Comparison of ENCODE assay signal across 8 cellular contexts in the genomic region with DNA sequence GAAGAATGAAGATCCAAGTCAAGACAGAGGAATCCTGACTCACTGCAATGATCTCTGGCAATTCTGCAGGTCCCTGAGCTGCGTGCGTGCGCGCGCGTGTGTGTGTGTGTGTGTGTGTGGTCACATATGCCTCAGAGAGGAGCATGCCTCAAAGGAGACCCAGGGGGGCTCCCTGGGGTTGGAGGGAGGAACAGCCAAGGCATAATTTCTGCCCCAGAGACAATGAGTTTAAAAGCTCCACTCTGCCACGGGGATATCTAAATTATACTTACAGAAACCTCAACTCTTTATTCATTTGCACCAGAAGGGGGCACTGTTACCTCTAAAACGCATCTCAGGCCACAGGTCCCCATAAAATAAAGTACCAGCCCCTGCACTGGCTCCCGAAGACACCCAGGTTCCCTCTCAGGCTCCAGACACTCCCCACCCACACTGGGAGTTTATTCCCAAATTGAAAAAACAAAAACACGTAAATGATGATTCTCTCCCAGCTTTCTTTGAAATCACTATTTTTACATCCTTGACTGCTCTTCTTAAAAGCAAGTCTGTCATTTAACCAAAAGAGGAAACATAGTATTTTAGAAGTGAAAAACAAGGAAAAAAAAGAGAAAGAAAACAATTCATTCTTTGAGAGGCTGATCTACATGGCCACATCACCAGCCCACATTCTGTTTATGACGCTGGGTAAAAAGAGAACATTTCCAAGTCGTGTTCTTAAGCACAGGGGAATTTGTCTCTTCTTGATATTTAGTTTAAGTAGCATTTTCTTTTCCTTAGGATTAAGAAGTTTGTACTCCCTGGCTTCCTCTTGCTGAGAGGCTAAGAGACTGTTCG.
DNase-seq lines count a peak whose midpoint lies in the region; ATAC-seq, FAIRE-seq and TF ChIP-seq lines count a peak whose summit lies in the region.

No MANE protein-coding gene starts in this region.

- no peaks in the 10 kb centered on the region for H3K27me3 ChIP-seq in GM23248 (replicated peaks; ENCODE audit: insufficient read depth)
- H3K27me3 ChIP-seq in OCI-LY1 (ENCODE audit: insufficient read depth, low read length), result no peaks in the 10 kb centered on the region
- H3K27me3 ChIP-seq in H1 (replicated peaks in 1 of 4; ENCODE audit: control insufficient read depth in 3 of 4, extremely low read depth in 1 of 4, insufficient read depth in 3 of 4, low read length in 3 of 4), result no peaks in the 10 kb centered on the region
- H3K27me3 ChIP-seq in vagina, result no peaks in the 10 kb centered on the region

- no peaks in the 10 kb centered on the region for H3K9me3 Mint-ChIP-seq in memory B cell
- H3K9me3 Mint-ChIP-seq in activated CD4-positive, alpha-beta memory T cell treated with anti-CD3 and anti-CD28 coated beads, Interleukin-2, amount 10 ng/mL, durations not matched to agents 7 days and 5 days, result peaks cover 6% of the 10 kb centered on the region

- peak overlapping the region; percentile 64 for H3K27ac Mint-ChIP-seq in memory B cell
- no peak overlapping the region for H3K27ac Mint-ChIP-seq in activated CD4-positive, alpha-beta memory T cell treated with anti-CD3 and anti-CD28 coated beads, Interleukin-2, amount 10 ng/mL, durations not matched to agents 7 days and 5 days

- peak; percentile 79 to 84 for TF ChIP-seq RAD21 in H1 (IDR thresholded peaks at IDR 0.05 in 1 of 2, conservative IDR thresholded peaks at IDR 0.05 in 1 of 2; ENCODE audit: low read depth in 2 of 2, low read length in 2 of 2)

- TF ChIP-seq CTCF in OCI-LY1 (IDR thresholded peaks at IDR 0.05; ENCODE audit: low read length), result peak; percentile 68
- TF ChIP-seq CTCF in H1 (IDR thresholded peaks at IDR 0.05; ENCODE audit: control extremely low read depth in 1 of 3, insufficient read depth in 1 of 3, low read depth in 1 of 3, low read length in 3 of 3), result peak in 2 of 3 experiments; percentile 55 to 64; a peak in 3 of 4 replicates
- TF ChIP-seq CTCF in vagina (IDR thresholded peaks at IDR 0.05), result peak; percentile 43 to 69 (median 68)

- ATAC-seq in memory B cell (ENCODE audit: low read depth), result peak; percentile 42

- peaks cover 3% of the 10 kb centered on the region; the same call in 1 of the 2 replicates for H3K79me1 ChIP-seq in H1 (ENCODE audit: low read depth, low read length)

- WGBS in GM23248 (ENCODE audit: low coverage in 1 of 2, low lambda C conversion rate in 2 of 2, missing lambda C conversion rate in 2 of 2), 2 experiments, result 12 to 14% methylated on average over 13 of the region's 13 CpGs
- 62% methylated on average over 13 of the region's 13 CpGs; no CpG with 5 or more reads in 1 of the 2 experiments for WGBS in H1 (ENCODE audit: extremely low coverage in 1 of 2, insufficient coverage in 1 of 2, insufficient read length in 1 of 2, insufficient replicate concordance in 2 of 2, low coverage in 1 of 2, low lambda C conversion rate in 2 of 2, missing lambda C conversion rate in 1 of 2), 2 experiments

- TF ChIP-seq POLR2A in H1 (IDR thresholded peaks at IDR 0.05; ENCODE audit: control extremely low read depth in 1 of 2, low read depth in 2 of 2, low read length in 2 of 2), result no peak
- TF ChIP-seq POLR2A in vagina (IDR thresholded peaks at IDR 0.05), result no peak

- in situ Hi-C loops in GM23248 (cut with MboI), result loop anchor here (25.0 kb wide), 1 partner anchor 593 kb away; no protein-coding TSS in a partner anchor

- H3K4me1 Mint-ChIP-seq in memory B cell, result peaks cover 32% of the 10 kb centered on the region
- no peaks in the 10 kb centered on the region for H3K4me1 Mint-ChIP-seq in activated CD4-positive, alpha-beta memory T cell treated with anti-CD3 and anti-CD28 coated beads, Interleukin-2, amount 10 ng/mL, durations not matched to agents 7 days and 5 days

- no peaks in the 10 kb centered on the region for H3K27me3 Mint-ChIP-seq in memory B cell
- no peaks in the 10 kb centered on the region for H3K27me3 Mint-ChIP-seq in activated CD4-positive, alpha-beta memory T cell treated with anti-CD3 and anti-CD28 coated beads, Interleukin-2, amount 10 ng/mL, durations not matched to agents 7 days and 5 days

- no peak overlapping the region for H2BK15ac ChIP-seq in H1 (ENCODE audit: low read length)

- peak overlapping the region; percentile 74 for H3K4me3 ChIP-seq in GM23248
- no peak overlapping the region for H3K4me3 ChIP-seq in OCI-LY1 (ENCODE audit: low read depth, low read length, poor library complexity, severe bottlenecking)
- H3K4me3 ChIP-seq in H1 (ENCODE audit: extremely low read depth in 1 of 4, insufficient read depth in 2 of 4, low read depth in 3 of 4, low read length in 4 of 4), result no peak overlapping the region
- H3K4me3 ChIP-seq in vagina, result no peak overlapping the region

- no peak overlapping the region for H2BK120ac ChIP-seq in H1 (replicated peaks; ENCODE audit: low read depth, low read length)

- H3K4me3 Mint-ChIP-seq in memory B cell, result peak overlapping the region; percentile 69
- H3K4me3 Mint-ChIP-seq in activated CD4-positive, alpha-beta memory T cell treated with anti-CD3 and anti-CD28 coated beads, Interleukin-2, amount 10 ng/mL, durations not matched to agents 7 days and 5 days, result no peak overlapping the region

- H2AFZ ChIP-seq in GM23248, result peak overlapping the region; percentile 70; the same call in 1 of the 2 replicates
- H2AFZ ChIP-seq in OCI-LY1 (ENCODE audit: low read length), result no peak overlapping the region
- H2AFZ ChIP-seq in H1 (ENCODE audit: low read length), result no peak overlapping the region

- H3K9me2 ChIP-seq in GM23248 (ENCODE audit: insufficient read depth) (no peaks in the 10 kb centered on the region), OCI-LY1 (ENCODE audit: low read depth, low read length) (no peaks in the 10 kb centered on the region)

- H2BK20ac ChIP-seq in H1 (ENCODE audit: low read length), result no peak overlapping the region

- H3K9me3 ChIP-seq in GM23248 (ENCODE audit: low read depth), result no peaks in the 10 kb centered on the region
- peaks cover 4% of the 10 kb centered on the region; the same call in 1 of the 2 replicates for H3K9me3 ChIP-seq in OCI-LY1 (ENCODE audit: low read length)
- peaks cover 5 to 6% of the 10 kb centered on the region in 2 experiments; a peak in 3 of 4 replicates for H3K9me3 ChIP-seq in H1 (ENCODE audit: insufficient read depth in 2 of 2, low read depth in 1 of 2, low read length in 1 of 2)
- no peaks in the 10 kb centered on the region for H3K9me3 ChIP-seq in vagina

- no peaks in the 10 kb centered on the region for H3K23me2 ChIP-seq in H1 (ENCODE audit: low read depth, low read length)

- peak; percentile 71 for FAIRE-seq in H1 (lab: Jason Lieb, UNC)

- H3K18ac ChIP-seq in H1 (ENCODE audit: extremely low read depth, low read length), result no peak overlapping the region

- H3K4me2 ChIP-seq in GM23248 (ENCODE audit: unreplicated experiment) (peak overlapping the region; percentile 75), OCI-LY1 (ENCODE audit: low read length) (no peak overlapping the region; the same call in 1 of the 2 replicates), H1 (ENCODE audit: insufficient read depth in 1 of 2, low read depth in 2 of 2, low read length in 2 of 2) (no peak overlapping the region)

- no peak overlapping the region for H2AK5ac ChIP-seq in H1 (ENCODE audit: low read depth, low read length)

- no peak overlapping the region for H2BK12ac ChIP-seq in H1 (ENCODE audit: low read depth, low read length)

- H3K4me1 ChIP-seq in GM23248 (ENCODE audit: insufficient read depth) (0 out of 2 replicates have a peak, but pooled peaks cover 4% of the 10 kb centered on the region), OCI-LY1 (ENCODE audit: insufficient read depth, low read length, severe bottlenecking) (peaks cover 23% of the 10 kb centered on the region), H1 (replicated peaks in 1 of 4; ENCODE audit: control insufficient read depth in 3 of 4, insufficient read depth in 4 of 4, low read length in 3 of 4) (no peaks in the 10 kb centered on the region; a peak in 2 of 7 replicates), vagina (peaks cover 11% of the 10 kb centered on the region)

- H3K56ac ChIP-seq in H1 (replicated peaks; ENCODE audit: insufficient read length, low read depth, low read length), result no peak overlapping the region

- H3K79me2 ChIP-seq in GM23248 (ENCODE audit: insufficient read depth), result no peaks in the 10 kb centered on the region
- no peaks in the 10 kb centered on the region for H3K79me2 ChIP-seq in OCI-LY1 (ENCODE audit: insufficient read depth, low read length)
- H3K79me2 ChIP-seq in H1 (ENCODE audit: control insufficient read depth in 1 of 2, insufficient read depth in 2 of 2, low read length in 2 of 2), result peaks cover 0 to 23% of the 10 kb centered on the region in 2 experiments; a peak in 1 of 4 replicates

- H2BK5ac ChIP-seq in H1 (ENCODE audit: low read depth, low read length), result no peak overlapping the region

- H4K20me1 ChIP-seq in GM23248 (ENCODE audit: insufficient read depth) (no peaks in the 10 kb centered on the region), OCI-LY1 (ENCODE audit: insufficient read depth, low read length) (no peaks in the 10 kb centered on the region), H1 (replicated peaks in 1 of 2; ENCODE audit: control insufficient read depth in 1 of 2, insufficient read depth in 2 of 2, low read length in 2 of 2) (no peaks in the 10 kb centered on the region)

- peaks cover 3% of the 10 kb centered on the region; the same call in 1 of the 2 replicates for H3F3A ChIP-seq in GM23248 (ENCODE audit: insufficient read depth)
- no peaks in the 10 kb centered on the region for H3F3A ChIP-seq in OCI-LY1 (ENCODE audit: insufficient read depth, low read length)

- CTCF ChIA-PET in H1 (lab: Charles Lee; ENCODE audit: partially characterized antibody), result interaction anchor here (0.6 to 6.6 kb wide), 34 partner anchors 9 to 872 kb away, joined by 3 to 58 read pairs (median 3); no protein-coding TSS in a partner anchor
- CTCF ChIA-PET in activated CD4-positive, alpha-beta memory T cell treated with anti-CD3 and anti-CD28 coated beads, Interleukin-2, amount 10 ng/mL, durations not matched to agents 7 days and 5 days (lab: Charles Lee), result interaction anchor here (0.7 to 1.5 kb wide), 3 partner anchors 10 to 61 kb away, joined by 3 to 9 read pairs (median 6); no protein-coding TSS in a partner anchor

- H4K91ac ChIP-seq in H1 (replicated peaks; ENCODE audit: insufficient read length, low read length), result no peak overlapping the region

- intact Hi-C loops in vagina (cut with DNase I), result loop anchor here (10.0 kb wide), 1 partner anchor 215 kb away; no protein-coding TSS in a partner anchor

- H3K27ac ChIP-seq in GM23248 (no peak overlapping the region), OCI-LY1 (ENCODE audit: low read depth, low read length, poor library complexity, severe bottlenecking) (peak overlapping the region; percentile 50), H1 (ENCODE audit: low read depth, low read length) (no peak overlapping the region), vagina (peak overlapping the region; percentile 47)

- no peak overlapping the region for H4K8ac ChIP-seq in H1 (ENCODE audit: extremely low read depth, insufficient read depth, low read length)

- no peak overlapping the region for H3K14ac ChIP-seq in H1 (ENCODE audit: insufficient read length)

- H3K36me3 ChIP-seq in GM23248 (ENCODE audit: low read depth) (no peaks in the 10 kb centered on the region), OCI-LY1 (ENCODE audit: insufficient read depth, low read length) (peaks cover 9% of the 10 kb centered on the region; the same call in 1 of the 2 replicates), H1 (ENCODE audit: control insufficient read depth in 2 of 4, insufficient read depth in 4 of 4, low read length in 3 of 4) (peaks cover 0 to 7% (median 1%) of the 10 kb centered on the region in 4 experiments; a peak in 3 of 8 replicates), vagina (no peaks in the 10 kb centered on the region)

- no peaks in the 10 kb centered on the region for H3K36me3 Mint-ChIP-seq in memory B cell
- H3K36me3 Mint-ChIP-seq in activated CD4-positive, alpha-beta memory T cell treated with anti-CD3 and anti-CD28 coated beads, Interleukin-2, amount 10 ng/mL, durations not matched to agents 7 days and 5 days (ENCODE audit: low read depth), result no peaks in the 10 kb centered on the region

- no peak overlapping the region for H3K4ac ChIP-seq in H1 (replicated peaks; ENCODE audit: insufficient read length, low read depth, low read length)

- H3K23ac ChIP-seq in H1 (ENCODE audit: insufficient read length), result no peak overlapping the region

- H4K5ac ChIP-seq in H1 (ENCODE audit: insufficient read length, low read depth, low read length), result no peak overlapping the region

- TF ChIP-seq EP300 in H1 (IDR thresholded peaks at IDR 0.05; ENCODE audit: borderline replicate concordance in 1 of 2, low read depth in 2 of 2, low read length in 2 of 2), result no peak

- POLR2A ChIA-PET in H1 (lab: Charles Lee; ENCODE audit: partially characterized antibody), result no interaction called here
- POLR2A ChIA-PET in activated CD4-positive, alpha-beta memory T cell treated with anti-CD3 and anti-CD28 coated beads, Interleukin-2, amount 10 ng/mL, durations not matched to agents 7 days and 5 days (lab: Charles Lee), result no interaction called here

- H3K9ac ChIP-seq in GM23248 (peak overlapping the region; percentile 50; the same call in 1 of the 2 replicates), OCI-LY1 (ENCODE audit: low read length) (no peak overlapping the region), H1 (replicated peaks in 1 of 4; ENCODE audit: extremely low read depth in 1 of 4, low read depth in 3 of 4, low read length in 3 of 4) (no peak overlapping the region)

- DNase-seq in CMK (ENCODE audit: low read depth) (peak; percentile 7), GM23248 (peak; percentile 84), H1 (ENCODE audit: low read depth in 1 of 2, low spot score in 2 of 2) (peak in 1 of 2 experiments; percentile 54), memory B cell (ENCODE audit: low spot score in 2 of 2) (peak; percentile 63 to 65), vagina (ENCODE audit: extremely low spot score in 2 of 2) (no peak), NCI-H774 (lab: John Stamatoyannopoulos, UW) (no peak)
- no peak for DNase-seq in activated CD4-positive, alpha-beta memory T cell treated with anti-CD3 and anti-CD28 coated beads, Interleukin-2, amount 10 ng/mL, durations not matched to agents 7 days and 5 days

Comparison
In these comparisons a context has a peak if more than half of its experiments do, and no peak if none do; other contexts are left out.
1. DNase-seq: peak in CMK (single experiment), GM23248 (single experiment) and memory B cell (2 of 2); none in vagina (0 of 2), activated CD4-positive, alpha-beta memory T cell treated with anti-CD3 and anti-CD28 coated beads, Interleukin-2, amount 10 ng/mL, durations not matched to agents 7 days and 5 days (single experiment) and NCI-H774 (single experiment).
2. H3K27ac ChIP-seq: peak in OCI-LY1 (single experiment) and vagina (single experiment); none in GM23248 (single experiment) and H1 (single experiment).
3. Peak in every context shown above with its lines, with median percentiles within 50 percentile points of each other: CTCF ChIP-seq.